17 cellular contexts compared by ENCODE assay signal in the genomic region with DNA sequence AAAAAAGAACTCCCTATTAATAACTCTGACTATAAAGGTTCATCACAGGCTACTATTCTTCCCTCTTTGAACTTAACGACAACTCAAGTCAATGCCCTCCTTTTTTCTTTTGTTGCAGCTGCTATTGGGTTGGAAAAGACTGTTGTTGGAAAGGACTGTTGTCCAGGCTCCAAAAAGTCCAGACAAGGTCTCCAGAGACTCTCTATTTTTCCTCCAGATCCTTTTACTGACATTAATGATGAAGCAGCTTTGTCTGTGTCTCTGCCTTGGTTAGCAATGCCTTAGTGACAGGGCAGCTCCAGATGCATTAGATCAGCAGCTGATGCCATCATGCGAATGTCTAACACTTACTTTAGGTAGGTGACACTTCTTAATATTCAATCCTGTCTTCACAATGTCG.
A peak's percentile ranks its signal among the peaks of the same experiment; 100 is the strongest.
DNase-seq lines count a peak whose midpoint lies in the region; ATAC-seq, FAIRE-seq and TF ChIP-seq lines count a peak whose summit lies in the region.
"Had no signal": no experiment of that assay in that cellular context is flagged by ENCODE, and none has a peak within 500 bp of the region (broad histone marks: within the 10 kb centered on the region; RNA-seq: fewer than 3 reads in every experiment).

No MANE protein-coding gene starts in this region.

- in situ Hi-C loops in G401 (cut with HindIII; ENCODE audit: low sequenced_read_pairs) = no loop called here

- no peaks in the 10 kb centered on the region for H3K36me3 ChIP-seq in kidney (ENCODE audit: control insufficient read depth in 1 of 2, insufficient read depth in 2 of 2, low read length in 2 of 2)

- no peaks in the 10 kb centered on the region for H3K4me1 ChIP-seq in kidney (ENCODE audit: control insufficient read depth in 1 of 2, insufficient read depth in 1 of 2, low read depth in 1 of 2, low read length in 2 of 2)
- no peaks in the 10 kb centered on the region for H3K4me1 ChIP-seq in foreskin keratinocyte

- DNase-seq in G401 (ENCODE audit: low spot score) = peak; percentile 8
- peak; percentile 8 for DNase-seq in NCI-H446 treated with DMSO at 0.1 percent for 48 hours (lab: John Stamatoyannopoulos, UW)
- peak; percentile 45 for DNase-seq in medulla oblongata (ENCODE audit: extremely low spot score)
- peak; percentile 9 for DNase-seq in putamen (ENCODE audit: low spot score)
- DNase-seq in kidney = no peak
- DNase-seq in foreskin keratinocyte = no peak
- DNase-seq: Calu3; CD4-positive, alpha-beta memory T cell; DMS53; HFFc6; Kasumi-1; MM.1S; NCI-H1092 treated with DMSO at 0.1 percent for 48 hours; NCI-H1694 treated with DMSO at 0.1 percent for 48 hours; NCI-H82 had no signal

- no peak overlapping the region for H3K4me3 ChIP-seq in kidney (ENCODE audit: low read length in 2 of 2)
- H3K4me3 ChIP-seq: SK-N-MC had no signal

- H3K27ac ChIP-seq in kidney (ENCODE audit: low read depth in 2 of 2, low read length in 2 of 2) (no peak overlapping the region), foreskin keratinocyte (no peak overlapping the region)
- H3K27ac ChIP-seq: SK-N-MC had no signal

- ATAC-seq in esophagus mucosa (no peak), foreskin keratinocyte (no peak)

- H3K9ac ChIP-seq in kidney (ENCODE audit: low read length in 2 of 2) = no peak overlapping the region

- no peak for FAIRE-seq in kidney (lab: Jason Lieb, UNC)

- H3K27me3 ChIP-seq in foreskin keratinocyte = no peaks in the 10 kb centered on the region

- no peaks in the 10 kb centered on the region for H3K9me3 ChIP-seq in kidney (ENCODE audit: control insufficient read depth in 1 of 2, low read length in 2 of 2)

- intact Hi-C loops in kidney (cut with DNase I) = no loop called here

- TF ChIP-seq CTCF in kidney (IDR thresholded peaks at IDR 0.05; ENCODE audit: borderline replicate concordance, extremely low read depth, insufficient read depth) (no peak), foreskin keratinocyte (conservative IDR thresholded peaks at IDR 0.05) (no peak)

Comparison
In these comparisons a context has a peak if more than half of its experiments do, and no peak if none do; other contexts are left out.
1. DNase-seq: peak in G401 (single experiment), NCI-H446 treated with DMSO at 0.1 percent for 48 hours (single experiment), medulla oblongata (single experiment) and putamen (single experiment); none in kidney (single experiment) and foreskin keratinocyte (0 of 2).